Comparison of ENCODE assay signal across 8 cellular contexts in the genomic region with DNA sequence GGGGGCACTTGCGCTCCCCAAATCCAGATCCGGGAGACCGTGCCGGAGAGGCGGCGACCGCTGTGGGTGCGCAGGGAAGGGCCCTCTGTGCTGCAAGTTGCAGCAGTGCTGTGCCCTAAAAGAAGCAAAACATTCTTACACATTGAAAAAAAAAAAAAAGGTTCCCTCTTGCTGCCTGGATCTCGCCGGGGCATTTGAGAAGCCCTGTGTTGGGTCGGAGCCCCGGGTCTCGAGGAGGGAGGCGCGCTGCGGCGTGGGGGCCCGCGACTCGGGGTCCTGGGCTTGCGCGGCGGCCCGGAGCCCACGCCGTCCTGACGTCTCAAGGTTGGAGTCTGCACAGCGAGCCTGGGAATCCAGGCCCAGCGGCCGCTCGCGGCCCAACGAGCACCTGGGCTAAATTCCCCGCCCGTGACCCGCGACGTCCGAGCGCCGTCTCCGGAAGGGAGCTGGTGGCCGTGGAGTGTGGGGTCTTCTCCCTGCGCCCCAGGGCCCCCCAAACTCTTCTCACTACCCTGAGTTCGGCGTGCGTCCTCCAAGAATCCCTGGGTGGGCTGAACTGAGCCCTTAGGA. TPM values are rescaled to one million over a fixed set of nuclear protein-coding genes. Genes with fewer than 3 reads are reported as not detected.
A peak's percentile ranks its signal among the peaks of the same experiment; 100 is the strongest.
DNase-seq lines count a peak whose midpoint lies in the region; ATAC-seq and TF ChIP-seq lines count a peak whose summit lies in the region.

No MANE protein-coding gene starts in this region.

- H3K27ac Mint-ChIP-seq in activated T-helper 1 cell treated with anti-CD3 and anti-CD28 coated beads, Interleukin-12 subunit alpha, Interleukin-12 subunit beta, Interleukin-2, Interleukin-4 antibody, amounts not matched to agents 30 ng/mL and 10 ng/mL and 1 ng/mL, durations not matched to agents 14 hours and 24 hours and 36 hours: no peak overlapping the region

- 2 to 4% methylated on average over 11 to 46 of the region's 47 CpGs for WGBS in body of pancreas, 2 donors
- WGBS in stomach, 5 donors: 2 to 11% (median 3%) methylated on average over 33 to 47 of the region's 47 CpGs

- TF ChIP-seq CTCF in body of pancreas (IDR thresholded peaks at IDR 0.05) (peak in 5 of 7 experiments; percentile 38 to 70 (median 57)), stomach (IDR thresholded peaks at IDR 0.05) (peak in 3 of 7 experiments; percentile 18 to 47 (median 41))

- H3K36me3 ChIP-seq in body of pancreas (replicated peaks in 1 of 2; ENCODE audit: insufficient read depth in 1 of 2, low read depth in 2 of 2): no peaks in the 10 kb centered on the region
- no peaks in the 10 kb centered on the region for H3K36me3 ChIP-seq in stomach

- no peaks in the 10 kb centered on the region for H3K27me3 ChIP-seq in body of pancreas
- H3K27me3 ChIP-seq in stomach: no peaks in the 10 kb centered on the region

- H3K4me3 Mint-ChIP-seq in activated T-helper 1 cell treated with anti-CD3 and anti-CD28 coated beads, Interleukin-12 subunit alpha, Interleukin-12 subunit beta, Interleukin-2, Interleukin-4 antibody, amounts not matched to agents 30 ng/mL and 10 ng/mL and 1 ng/mL, durations not matched to agents 14 hours and 24 hours and 36 hours: no peak overlapping the region

- H3K4me1 ChIP-seq in body of pancreas (peaks cover 20% of the 10 kb centered on the region), stomach (peaks cover 16 to 32% (median 24%) of the 10 kb centered on the region in 4 donors)

- ATAC-seq in body of pancreas (peak; percentile 51), HG02973 (IDR thresholded peaks at IDR 0.05; ENCODE audit: unreplicated experiment) (no peak)

- peaks cover 40% of the 10 kb centered on the region for H3K27me3 Mint-ChIP-seq in activated T-helper 1 cell treated with anti-CD3 and anti-CD28 coated beads, Interleukin-12 subunit alpha, Interleukin-12 subunit beta, Interleukin-2, Interleukin-4 antibody, amounts not matched to agents 30 ng/mL and 10 ng/mL and 1 ng/mL, durations not matched to agents 14 hours and 24 hours and 36 hours (ENCODE audit: insufficient read depth)

- intact Hi-C loops in body of pancreas (cut with DNase I) (loop anchor here (10.0 kb wide), 1 partner anchor 107 kb away; no protein-coding TSS in a partner anchor), stomach (cut with DNase I; ENCODE audit: low total_unique reads) (no loop called here)
- intact Hi-C loops in activated T-helper 1 cell treated with anti-CD3 and anti-CD28 coated beads, Interleukin-12 subunit alpha, Interleukin-12 subunit beta, Interleukin-2, Interleukin-4 antibody, amounts not matched to agents 30 ng/mL and 10 ng/mL and 1 ng/mL, durations not matched to agents 14 hours and 24 hours and 36 hours (cut with micrococcal nuclease): no loop called here

- TF ChIP-seq EP300 in stomach (IDR thresholded peaks at IDR 0.05): no peak

- peak; percentile 53 for DNase-seq in activated CD8-positive, alpha-beta memory T cell treated with anti-CD3 and anti-CD28 coated beads for 24 hours
- no peak for DNase-seq in activated CD8-positive, alpha-beta memory T cell treated with anti-CD3 and anti-CD28 coated beads, Interleukin-2, amount 50 U/mL, for 4 hours
- DNase-seq in body of pancreas: peak in 2 of 4 donors; percentile 64 to 79
- DNase-seq in iris pigment epithelial cell (ENCODE audit: low read depth): peak; percentile 71
- peak; percentile 30 for DNase-seq in stomach
- DNase-seq in activated T-helper 1 cell treated with anti-CD3 and anti-CD28 coated beads, Interleukin-12 subunit alpha, Interleukin-12 subunit beta, Interleukin-2, Interleukin-4 antibody, amounts not matched to agents 30 ng/mL and 10 ng/mL and 1 ng/mL, durations not matched to agents 14 hours and 24 hours and 36 hours (ENCODE audit: low spot score): no peak
- no peak for DNase-seq in GF-D8 (lab: John Stamatoyannopoulos, UW)

- H3K9me3 ChIP-seq in body of pancreas: no peaks in the 10 kb centered on the region
- no peaks in the 10 kb centered on the region for H3K9me3 ChIP-seq in stomach

- H3K9me3 Mint-ChIP-seq in activated T-helper 1 cell treated with anti-CD3 and anti-CD28 coated beads, Interleukin-12 subunit alpha, Interleukin-12 subunit beta, Interleukin-2, Interleukin-4 antibody, amounts not matched to agents 30 ng/mL and 10 ng/mL and 1 ng/mL, durations not matched to agents 14 hours and 24 hours and 36 hours: no peaks in the 10 kb centered on the region

- H3K27ac ChIP-seq in body of pancreas (peak overlapping the region; percentile 89 to 100 (median 98)), stomach (peak overlapping the region; percentile 92 to 100 (median 98))

- TF ChIP-seq POLR2A in body of pancreas (IDR thresholded peaks at IDR 0.05) (peak in 2 of 3 donors; percentile 38 to 47), stomach (IDR thresholded peaks at IDR 0.05) (no peak)

- peaks cover 5% of the 10 kb centered on the region for H3K4me1 Mint-ChIP-seq in activated T-helper 1 cell treated with anti-CD3 and anti-CD28 coated beads, Interleukin-12 subunit alpha, Interleukin-12 subunit beta, Interleukin-2, Interleukin-4 antibody, amounts not matched to agents 30 ng/mL and 10 ng/mL and 1 ng/mL, durations not matched to agents 14 hours and 24 hours and 36 hours (ENCODE audit: low read depth)

- H3K4me3 ChIP-seq in body of pancreas (peak overlapping the region; percentile 27 to 77), stomach (peak overlapping the region; percentile 78 to 92 (median 88))

- peaks cover 3% of the 10 kb centered on the region for H3K36me3 Mint-ChIP-seq in activated T-helper 1 cell treated with anti-CD3 and anti-CD28 coated beads, Interleukin-12 subunit alpha, Interleukin-12 subunit beta, Interleukin-2, Interleukin-4 antibody, amounts not matched to agents 30 ng/mL and 10 ng/mL and 1 ng/mL, durations not matched to agents 14 hours and 24 hours and 36 hours (ENCODE audit: low read depth)

RNA-seq across cellular contexts. Expression of a gene that starts 1.3 kb away (rescaled TPM):
- total RNA-seq in body of pancreas: 10 to 100 TPM; 32.0 to 49.0 TPM
- total RNA-seq in stomach: 100 to 1,000 TPM in 2 of 5 donors, 10 to 100 TPM in 3; 58.6 to 169 (median 80.5) TPM
- polyA plus RNA-seq in stomach: 10 to 100 TPM; 21.3 to 41.2 (median 34.6) TPM
- total RNA-seq in activated T-helper 1 cell treated with anti-CD3 and anti-CD28 coated beads, Interleukin-12 subunit alpha, Interleukin-12 subunit beta, Interleukin-2, Interleukin-4 antibody, amounts not matched to agents 30 ng/mL and 10 ng/mL and 1 ng/mL, durations not matched to agents 14 hours and 24 hours and 36 hours: 0.13 and 0.39 TPM in 2 replicates

Comparison
In these comparisons a context has a peak if more than half of its experiments do, and no peak if none do; other contexts are left out.
1. DNase-seq: peak in activated CD8-positive, alpha-beta memory T cell treated with anti-CD3 and anti-CD28 coated beads for 24 hours (single experiment), iris pigment epithelial cell (single experiment) and stomach (single experiment); none in activated CD8-positive, alpha-beta memory T cell treated with anti-CD3 and anti-CD28 coated beads, Interleukin-2, amount 50 U/mL, for 4 hours (single experiment), activated T-helper 1 cell treated with anti-CD3 and anti-CD28 coated beads, Interleukin-12 subunit alpha, Interleukin-12 subunit beta, Interleukin-2, Interleukin-4 antibody, amounts not matched to agents 30 ng/mL and 10 ng/mL and 1 ng/mL, durations not matched to agents 14 hours and 24 hours and 36 hours (single experiment) and GF-D8 (single experiment).
2. POLR2A ChIP-seq: peak in body of pancreas (2 of 3); none in stomach (0 of 4).
3. RNA of a gene that starts 1.3 kb away (total RNA-seq): 58.6 to 169 TPM in stomach and 32.0 to 49.0 TPM in body of pancreas; 0.13 to 0.39 TPM in activated T-helper 1 cell treated with anti-CD3 and anti-CD28 coated beads, Interleukin-12 subunit alpha, Interleukin-12 subunit beta, Interleukin-2, Interleukin-4 antibody, amounts not matched to agents 30 ng/mL and 10 ng/mL and 1 ng/mL, durations not matched to agents 14 hours and 24 hours and 36 hours; every median in the first group is over 10 times any median in the second.